In genomic region chr13:51765142-51765515, GRCh38 we compare ENCODE assay signal across 9 cellular contexts. TPM values are rescaled to one million over a fixed set of nuclear protein-coding genes. Genes with fewer than 3 reads are reported as not detected.
DNase-seq lines count a peak whose midpoint lies in the region; ATAC-seq and TF ChIP-seq lines count a peak whose summit lies in the region.
"Had no signal": no experiment of that assay in that cellular context is flagged by ENCODE, and none has a peak within 500 bp of the region (broad histone marks: within the 10 kb centered on the region; RNA-seq: fewer than 3 reads in every experiment).

No MANE protein-coding gene starts in this region.

- intact Hi-C loops in Caco-2 (cut with micrococcal nuclease; ENCODE audit: unreplicated experiment) = no loop called here

- TF ChIP-seq EP300 in suprapubic skin (IDR thresholded peaks at IDR 0.05) = no peak

- H3K4me3 ChIP-seq in suprapubic skin (no peak overlapping the region), Caco-2 (ENCODE audit: low read depth, low read length) (no peak overlapping the region)

- no peak for TF ChIP-seq CTCF in suprapubic skin (IDR thresholded peaks at IDR 0.05)
- TF ChIP-seq CTCF in Caco-2 (IDR thresholded peaks at IDR 0.05; ENCODE audit: insufficient read depth in 1 of 2, low read depth in 1 of 2, low read length in 1 of 2, severe bottlenecking in 1 of 2, unreplicated experiment in 1 of 2) = no peak

- peaks cover 27% of the 10 kb centered on the region for H3K36me3 Mint-ChIP-seq in activated T-cell treated with anti-CD3 and anti-CD28 coated beads, Interleukin-2, amount 50 U/mL, for 24 hours (ENCODE audit: low read depth)
- H3K36me3 Mint-ChIP-seq in activated naive CD8-positive, alpha-beta T cell treated with anti-CD3 and anti-CD28 coated beads, Interleukin-2, amount 10 ng/mL, durations not matched to agents 7 days and 5 days = peaks cover 5% of the 10 kb centered on the region
- peaks cover 12% of the 10 kb centered on the region for H3K36me3 Mint-ChIP-seq in Caco-2 (ENCODE audit: insufficient read depth, unreplicated experiment)

- CTCF ChIA-PET in Caco-2 (lab: Charles Lee) = no interaction called here

- no peaks in the 10 kb centered on the region for H3K9me3 Mint-ChIP-seq in activated T-cell treated with anti-CD3 and anti-CD28 coated beads, Interleukin-2, amount 50 U/mL, for 24 hours
- H3K9me3 Mint-ChIP-seq in activated naive CD8-positive, alpha-beta T cell treated with anti-CD3 and anti-CD28 coated beads, Interleukin-2, amount 10 ng/mL, durations not matched to agents 7 days and 5 days = no peaks in the 10 kb centered on the region
- no peaks in the 10 kb centered on the region for H3K9me3 Mint-ChIP-seq in Caco-2 (ENCODE audit: unreplicated experiment)

- H3K27me3 ChIP-seq in layer of hippocampus (ENCODE audit: control insufficient read depth, insufficient read depth, low read length) = no peaks in the 10 kb centered on the region
- H3K27me3 ChIP-seq in suprapubic skin = no peaks in the 10 kb centered on the region
- H3K27me3 ChIP-seq in Caco-2 (replicated peaks; ENCODE audit: control insufficient read depth, insufficient read depth, low read length) = no peaks in the 10 kb centered on the region

- no peak for ATAC-seq in activated naive CD8-positive, alpha-beta T cell treated with anti-CD3 and anti-CD28 coated beads, Interleukin-2, amount 10 ng/mL, durations not matched to agents 7 days and 5 days (ENCODE audit: low read depth)
- ATAC-seq in GM18520 (IDR thresholded peaks at IDR 0.05; ENCODE audit: unreplicated experiment) = no peak

- H3K27me3 Mint-ChIP-seq in activated T-cell treated with anti-CD3 and anti-CD28 coated beads, Interleukin-2, amount 50 U/mL, for 24 hours = no peaks in the 10 kb centered on the region
- H3K27me3 Mint-ChIP-seq in activated naive CD8-positive, alpha-beta T cell treated with anti-CD3 and anti-CD28 coated beads, Interleukin-2, amount 10 ng/mL, durations not matched to agents 7 days and 5 days = no peaks in the 10 kb centered on the region
- no peaks in the 10 kb centered on the region for H3K27me3 Mint-ChIP-seq in Caco-2 (ENCODE audit: insufficient read depth, unreplicated experiment)

- H3K4me1 Mint-ChIP-seq in activated T-cell treated with anti-CD3 and anti-CD28 coated beads, Interleukin-2, amount 50 U/mL, for 24 hours (ENCODE audit: low read depth) = peaks cover 51% of the 10 kb centered on the region
- H3K4me1 Mint-ChIP-seq in activated naive CD8-positive, alpha-beta T cell treated with anti-CD3 and anti-CD28 coated beads, Interleukin-2, amount 10 ng/mL, durations not matched to agents 7 days and 5 days = peaks cover 15% of the 10 kb centered on the region
- H3K4me1 Mint-ChIP-seq in Caco-2 (ENCODE audit: low read depth, unreplicated experiment) = peaks cover 7% of the 10 kb centered on the region

- POLR2A ChIA-PET in activated naive CD8-positive, alpha-beta T cell treated with anti-CD3 and anti-CD28 coated beads, Interleukin-2, amount 10 ng/mL, durations not matched to agents 7 days and 5 days (lab: Charles Lee) = interaction anchor here (1.5 to 2.4 kb wide), 3 partner anchors 179 to 312 kb away, joined by 4 to 19 read pairs (median 11); partner anchors contain the start of gene INTS6
- POLR2A ChIA-PET in Caco-2 (lab: Charles Lee) = no interaction called here

- H3K27ac ChIP-seq in layer of hippocampus (ENCODE audit: low read depth, low read length) = peak overlapping the region; percentile 66
- H3K27ac ChIP-seq in suprapubic skin = peak overlapping the region; percentile 69

- no peak for DNase-seq in activated T-cell treated with anti-CD3 and anti-CD28 coated beads, Interleukin-2, amount 50 U/mL, for 24 hours
- DNase-seq in activated T-cell treated with anti-CD3 and anti-CD28 coated beads, Interleukin-2, amount 50 U/mL, for 1 hour = no peak
- no peak for DNase-seq in activated naive CD8-positive, alpha-beta T cell treated with anti-CD3 and anti-CD28 coated beads, Interleukin-2, amount 10 ng/mL, durations not matched to agents 7 days and 5 days
- no peak for DNase-seq in suprapubic skin (ENCODE audit: low spot score in 2 of 2)
- no peak for DNase-seq in Caco-2
- no peak for DNase-seq in stimulated activated CD4-positive, alpha-beta T cell treated with anti-CD3 and anti-CD28 coated beads, Interleukin-2, amount 100 ng/mL, for 24 hours
- DNase-seq: NCI-H1436 treated with DMSO at 0.1 percent for 48 hours had no signal

- H3K9me3 ChIP-seq in suprapubic skin (no peaks in the 10 kb centered on the region), Caco-2 (no peaks in the 10 kb centered on the region)

- H3K4me1 ChIP-seq in suprapubic skin (peaks cover 38% of the 10 kb centered on the region), Caco-2 (peaks cover 5% of the 10 kb centered on the region)

- TF ChIP-seq POLR2A in suprapubic skin (IDR thresholded peaks at IDR 0.05) = no peak

- peak overlapping the region; percentile 77 for H3K4me3 Mint-ChIP-seq in activated T-cell treated with anti-CD3 and anti-CD28 coated beads, Interleukin-2, amount 50 U/mL, for 24 hours
- peak overlapping the region; percentile 79 for H3K4me3 Mint-ChIP-seq in activated naive CD8-positive, alpha-beta T cell treated with anti-CD3 and anti-CD28 coated beads, Interleukin-2, amount 10 ng/mL, durations not matched to agents 7 days and 5 days
- H3K4me3 Mint-ChIP-seq in Caco-2 (ENCODE audit: unreplicated experiment) = no peak overlapping the region

- BruUV-seq in Caco-2 (replicated peaks; lab: Mats Ljungman, UMichigan) = no TSS peak

- H3K27ac Mint-ChIP-seq in activated T-cell treated with anti-CD3 and anti-CD28 coated beads, Interleukin-2, amount 50 U/mL, for 24 hours = peak overlapping the region; percentile 90
- H3K27ac Mint-ChIP-seq in activated naive CD8-positive, alpha-beta T cell treated with anti-CD3 and anti-CD28 coated beads, Interleukin-2, amount 10 ng/mL, durations not matched to agents 7 days and 5 days = peak overlapping the region; percentile 94
- H3K27ac Mint-ChIP-seq in Caco-2 (ENCODE audit: unreplicated experiment) = no peak overlapping the region

- H3K36me3 ChIP-seq in suprapubic skin (peaks cover 48% of the 10 kb centered on the region), Caco-2 (ENCODE audit: control insufficient read depth, insufficient read depth, low read length) (no peaks in the 10 kb centered on the region)

- 75% methylated on average over 4 of the region's 4 CpGs for WGBS in suprapubic skin

RNA-seq across cellular contexts. Expression of gene DHRS12, which starts 38.8 kb away (rescaled TPM):
- total RNA-seq in activated naive CD8-positive, alpha-beta T cell treated with anti-CD3 and anti-CD28 coated beads, Interleukin-2, amount 10 ng/mL, durations not matched to agents 7 days and 5 days = 10 to 100 TPM; 12.6 to 13.1 TPM
- total RNA-seq in suprapubic skin (10 to 100 TPM in 2 of 4 donors, 1 to 10 TPM in 2; 3.5 to 25.8 (median 10.8) TPM), Caco-2 (2022) (12.5 and 14.1 TPM in 2 replicates)
